ENCODE assay signal across 25 cellular contexts in genomic region chr6:37894585-37894984, GRCh38.
"Had no signal": no experiment of that assay in that cellular context is flagged by ENCODE, and none has a peak within 500 bp of the region (broad histone marks: within the 10 kb centered on the region; RNA-seq: fewer than 3 reads in every experiment).

No MANE protein-coding gene starts in this region.

- H3K27ac ChIP-seq: SJSA1 had no signal

- H3K27ac Mint-ChIP-seq: T-cell had no signal

- FAIRE-seq: RCC 7860 had no signal

- H3K4me3 ChIP-seq: SJSA1 had no signal

- DNase-seq: KBM-7, MV-4-11, NCI-H1048, NCI-H1105, NCI-H1417 treated with DMSO at 0.1 percent for 48 hours, NCI-H146, NCI-H1694 treated with DMSO at 0.1 percent for 48 hours, NCI-H2029, NCI-H2081 treated with DMSO at 0.1 percent for 48 hours, NCI-H2171, NCI-H226, NCI-H446, NCI-H510A, NCI-H524 treated with DMSO at 0.1 percent for 48 hours, NCI-H69, NCI-H774, Right ventricle myocardium superior, RPMI8226, SIG-M5, SK-N-SH, SW 1271, T-cell had no signal

- H3K9ac ChIP-seq: SK-N-SH had no signal

- H3K9me2 ChIP-seq: SK-N-SH had no signal

- H3K4me2 ChIP-seq: SK-N-SH had no signal

- H3K36me3 ChIP-seq: SJSA1 had no signal

- ATAC-seq: T-cell had no signal

- H3K27me3 Mint-ChIP-seq: IgD-negative memory B cell, T-cell had no signal

- H3K9me3 ChIP-seq: SJSA1, SK-N-SH had no signal

- H3K27me3 ChIP-seq: SJSA1 had no signal

- H3K4me3 Mint-ChIP-seq: T-cell had no signal
